Comparison of ENCODE assay signal across 20 cellular contexts in the genomic region with DNA sequence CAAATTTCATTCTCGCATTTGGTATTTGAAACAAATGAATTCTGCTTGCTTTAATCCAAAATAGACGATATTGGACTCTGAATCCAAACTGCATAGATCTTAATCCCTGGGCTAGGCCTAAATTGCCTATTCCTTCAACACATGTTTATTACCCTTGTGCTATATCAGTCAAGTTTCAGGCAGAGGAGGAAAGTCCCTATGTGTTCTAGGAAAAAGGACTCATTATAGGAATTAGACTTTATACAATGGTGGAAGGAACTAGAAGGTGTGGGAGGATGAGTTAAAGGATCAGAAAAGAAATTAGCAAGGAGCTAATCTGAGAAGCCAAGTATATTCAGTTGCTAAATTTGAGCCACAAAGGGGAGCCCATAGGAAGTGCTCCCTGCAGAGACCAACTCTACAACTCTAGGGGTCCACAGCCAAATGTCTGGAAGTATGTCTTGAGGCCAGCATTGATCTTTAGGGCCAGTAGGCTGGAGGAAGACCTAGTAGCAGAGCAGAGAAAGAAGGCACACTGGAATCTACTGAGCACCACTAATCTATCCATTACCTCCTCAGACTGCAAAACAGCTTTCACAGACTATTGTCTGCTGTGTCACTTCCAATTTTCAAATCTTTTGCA. TPM values are rescaled to one million over a fixed set of nuclear protein-coding genes. Genes with fewer than 3 reads are reported as not detected.
DNase-seq lines count a peak whose midpoint lies in the region; ATAC-seq lines count a peak whose summit lies in the region.
"Had no signal": no experiment of that assay in that cellular context is flagged by ENCODE, and none has a peak within 500 bp of the region (broad histone marks: within the 10 kb centered on the region; RNA-seq: fewer than 3 reads in every experiment).

No MANE protein-coding gene starts in this region.

- H3K27ac Mint-ChIP-seq in activated T-cell treated with anti-CD3 and anti-CD28 coated beads, Interleukin-2, amount 50 U/mL, for 72 hours: peak overlapping the region; percentile 2
- H3K27ac Mint-ChIP-seq in activated T-helper 1 cell treated with anti-CD3 and anti-CD28 coated beads, Interleukin-12 subunit alpha, Interleukin-12 subunit beta, Interleukin-2, Interleukin-4 antibody, amounts not matched to agents 30 ng/mL and 10 ng/mL and 1 ng/mL, durations not matched to agents 14 hours and 24 hours and 36 hours: peak overlapping the region; percentile 24

- peaks cover 50% of the 10 kb centered on the region for H3K4me1 Mint-ChIP-seq in activated T-cell treated with anti-CD3 and anti-CD28 coated beads, Interleukin-2, amount 50 U/mL, for 72 hours (ENCODE audit: low read depth)
- H3K4me1 Mint-ChIP-seq in activated T-helper 1 cell treated with anti-CD3 and anti-CD28 coated beads, Interleukin-12 subunit alpha, Interleukin-12 subunit beta, Interleukin-2, Interleukin-4 antibody, amounts not matched to agents 30 ng/mL and 10 ng/mL and 1 ng/mL, durations not matched to agents 14 hours and 24 hours and 36 hours (ENCODE audit: low read depth): peaks cover 43% of the 10 kb centered on the region

- intact Hi-C loops in activated T-helper 1 cell treated with anti-CD3 and anti-CD28 coated beads, Interleukin-12 subunit alpha, Interleukin-12 subunit beta, Interleukin-2, Interleukin-4 antibody, amounts not matched to agents 30 ng/mL and 10 ng/mL and 1 ng/mL, durations not matched to agents 14 hours and 24 hours and 36 hours (cut with micrococcal nuclease): loop anchor here (1.0 to 10.0 kb wide), 2 partner anchors 8 to 1710 kb away; no protein-coding TSS in a partner anchor
- intact Hi-C loops in left colon (cut with DNase I, micrococcal nuclease): no loop called here

- H3K4me3 Mint-ChIP-seq in activated T-cell treated with anti-CD3 and anti-CD28 coated beads, Interleukin-2, amount 50 U/mL, for 72 hours: peak overlapping the region in 1 of 2 donors; percentile 44
- no peak overlapping the region for H3K4me3 Mint-ChIP-seq in activated T-helper 1 cell treated with anti-CD3 and anti-CD28 coated beads, Interleukin-12 subunit alpha, Interleukin-12 subunit beta, Interleukin-2, Interleukin-4 antibody, amounts not matched to agents 30 ng/mL and 10 ng/mL and 1 ng/mL, durations not matched to agents 14 hours and 24 hours and 36 hours
- H3K4me3 Mint-ChIP-seq: CD8-positive, alpha-beta memory T cell had no signal

- no peaks in the 10 kb centered on the region for H3K36me3 Mint-ChIP-seq in activated T-cell treated with anti-CD3 and anti-CD28 coated beads, Interleukin-2, amount 50 U/mL, for 72 hours (ENCODE audit: insufficient read depth in 2 of 2)
- peaks cover 7% of the 10 kb centered on the region for H3K36me3 Mint-ChIP-seq in activated T-helper 1 cell treated with anti-CD3 and anti-CD28 coated beads, Interleukin-12 subunit alpha, Interleukin-12 subunit beta, Interleukin-2, Interleukin-4 antibody, amounts not matched to agents 30 ng/mL and 10 ng/mL and 1 ng/mL, durations not matched to agents 14 hours and 24 hours and 36 hours (ENCODE audit: low read depth)
- H3K36me3 Mint-ChIP-seq: CD8-positive, alpha-beta memory T cell had no signal

- in situ Hi-C loops in G401 (cut with HindIII; ENCODE audit: low sequenced_read_pairs): no loop called here

- peaks cover 0 to 4% of the 10 kb centered on the region in 2 donors for H3K9me3 Mint-ChIP-seq in activated T-cell treated with anti-CD3 and anti-CD28 coated beads, Interleukin-2, amount 50 U/mL, for 72 hours
- H3K9me3 Mint-ChIP-seq in activated T-helper 1 cell treated with anti-CD3 and anti-CD28 coated beads, Interleukin-12 subunit alpha, Interleukin-12 subunit beta, Interleukin-2, Interleukin-4 antibody, amounts not matched to agents 30 ng/mL and 10 ng/mL and 1 ng/mL, durations not matched to agents 14 hours and 24 hours and 36 hours: no peaks in the 10 kb centered on the region
- H3K9me3 Mint-ChIP-seq: CD8-positive, alpha-beta memory T cell had no signal

- H3K27me3 Mint-ChIP-seq in activated T-cell treated with anti-CD3 and anti-CD28 coated beads, Interleukin-2, amount 50 U/mL, for 72 hours (ENCODE audit: low read depth): no peaks in the 10 kb centered on the region
- H3K27me3 Mint-ChIP-seq in activated T-helper 1 cell treated with anti-CD3 and anti-CD28 coated beads, Interleukin-12 subunit alpha, Interleukin-12 subunit beta, Interleukin-2, Interleukin-4 antibody, amounts not matched to agents 30 ng/mL and 10 ng/mL and 1 ng/mL, durations not matched to agents 14 hours and 24 hours and 36 hours (ENCODE audit: insufficient read depth): no peaks in the 10 kb centered on the region
- H3K27me3 Mint-ChIP-seq: CD8-positive, alpha-beta memory T cell had no signal

- ATAC-seq in activated T-cell treated with anti-CD3 and anti-CD28 coated beads, Interleukin-2, amount 50 U/mL, for 72 hours (replicated peaks in 1 of 2): peak; percentile 20 to 23
- ATAC-seq in left colon (peak; percentile 55), HG03521 (IDR thresholded peaks at IDR 0.05; ENCODE audit: unreplicated experiment) (no peak)
- ATAC-seq: K562 had no signal

- DNase-seq in activated T-cell treated with anti-CD3 and anti-CD28 coated beads, Interleukin-2, amount 50 U/mL, for 72 hours: no peak
- no peak for DNase-seq in activated T-cell treated with anti-CD3 and anti-CD28 coated beads, Interleukin-2, amount 50 U/mL, for 48 hours
- DNase-seq in activated T-helper 1 cell treated with anti-CD3 and anti-CD28 coated beads, Interleukin-12 subunit alpha, Interleukin-12 subunit beta, Interleukin-2, Interleukin-4 antibody, amounts not matched to agents 30 ng/mL and 10 ng/mL and 1 ng/mL, durations not matched to agents 14 hours and 24 hours and 36 hours (ENCODE audit: low spot score): no peak
- DNase-seq in left colon (no peak), G401 (ENCODE audit: low spot score) (no peak), NCI-H146 treated with DMSO at 0.1 percent for 48 hours (lab: John Stamatoyannopoulos, UW; ENCODE audit: unreplicated experiment) (no peak), NCI-H2196 treated with DMSO at 0.1 percent for 48 hours (lab: John Stamatoyannopoulos, UW; ENCODE audit: unreplicated experiment) (no peak)
- DNase-seq: CD8-positive, alpha-beta memory T cell; DMS53; EL; NCI-H1105 treated with DMSO at 0.1 percent for 48 hours; NCI-H187; NCI-H226; NCI-H524; NCI-H82; PC-9; SIG-M5 had no signal

RNA-seq across cellular contexts. Expression of a gene that starts 17.1 kb away (rescaled TPM):
- total RNA-seq in activated T-cell treated with anti-CD3 and anti-CD28 coated beads, Interleukin-2, amount 50 U/mL, for 72 hours: 10 to 100 TPM in 1 of 2 donors, 1 to 10 TPM in 1; 7.9 to 13.5 TPM
- 0.86 and 1.0 TPM in 2 replicates for total RNA-seq in activated T-helper 1 cell treated with anti-CD3 and anti-CD28 coated beads, Interleukin-12 subunit alpha, Interleukin-12 subunit beta, Interleukin-2, Interleukin-4 antibody, amounts not matched to agents 30 ng/mL and 10 ng/mL and 1 ng/mL, durations not matched to agents 14 hours and 24 hours and 36 hours
- under 1 TPM; 0.11 to 0.18 TPM for total RNA-seq in left colon
- not detected in 2 replicates for total RNA-seq in G401 (2014; rRNA removed; shearing (Covaris generic))
- total RNA-seq: A673, K562, PC-9 had no signal

RNA-seq across cellular contexts. Expression of a gene that starts 20.0 kb away (rescaled TPM):
- total RNA-seq in activated T-cell treated with anti-CD3 and anti-CD28 coated beads, Interleukin-2, amount 50 U/mL, for 72 hours: 10 to 100 TPM; 70.8 to 96.5 TPM
- 40.1 and 54.9 TPM in 2 replicates for total RNA-seq in activated T-helper 1 cell treated with anti-CD3 and anti-CD28 coated beads, Interleukin-12 subunit alpha, Interleukin-12 subunit beta, Interleukin-2, Interleukin-4 antibody, amounts not matched to agents 30 ng/mL and 10 ng/mL and 1 ng/mL, durations not matched to agents 14 hours and 24 hours and 36 hours
- 10 to 100 TPM; 19.5 to 22.3 TPM for total RNA-seq in left colon
- not detected in 2 replicates for total RNA-seq in G401 (2014; rRNA removed; shearing (Covaris generic))

Comparison
In these comparisons a context has a peak if more than half of its experiments do, and no peak if none do; other contexts are left out.
1. RNA of a gene that starts 20.0 kb away (total RNA-seq): 70.8 to 96.5 TPM in activated T-cell treated with anti-CD3 and anti-CD28 coated beads, Interleukin-2, amount 50 U/mL, for 72 hours, 40.1 to 54.9 TPM in activated T-helper 1 cell treated with anti-CD3 and anti-CD28 coated beads, Interleukin-12 subunit alpha, Interleukin-12 subunit beta, Interleukin-2, Interleukin-4 antibody, amounts not matched to agents 30 ng/mL and 10 ng/mL and 1 ng/mL, durations not matched to agents 14 hours and 24 hours and 36 hours and 19.5 to 22.3 TPM in left colon; not detected in G401; every median in the first group is over 10 times any median in the second.